Comparison of ENCODE assay signal across 8 cellular contexts in the genomic region with DNA sequence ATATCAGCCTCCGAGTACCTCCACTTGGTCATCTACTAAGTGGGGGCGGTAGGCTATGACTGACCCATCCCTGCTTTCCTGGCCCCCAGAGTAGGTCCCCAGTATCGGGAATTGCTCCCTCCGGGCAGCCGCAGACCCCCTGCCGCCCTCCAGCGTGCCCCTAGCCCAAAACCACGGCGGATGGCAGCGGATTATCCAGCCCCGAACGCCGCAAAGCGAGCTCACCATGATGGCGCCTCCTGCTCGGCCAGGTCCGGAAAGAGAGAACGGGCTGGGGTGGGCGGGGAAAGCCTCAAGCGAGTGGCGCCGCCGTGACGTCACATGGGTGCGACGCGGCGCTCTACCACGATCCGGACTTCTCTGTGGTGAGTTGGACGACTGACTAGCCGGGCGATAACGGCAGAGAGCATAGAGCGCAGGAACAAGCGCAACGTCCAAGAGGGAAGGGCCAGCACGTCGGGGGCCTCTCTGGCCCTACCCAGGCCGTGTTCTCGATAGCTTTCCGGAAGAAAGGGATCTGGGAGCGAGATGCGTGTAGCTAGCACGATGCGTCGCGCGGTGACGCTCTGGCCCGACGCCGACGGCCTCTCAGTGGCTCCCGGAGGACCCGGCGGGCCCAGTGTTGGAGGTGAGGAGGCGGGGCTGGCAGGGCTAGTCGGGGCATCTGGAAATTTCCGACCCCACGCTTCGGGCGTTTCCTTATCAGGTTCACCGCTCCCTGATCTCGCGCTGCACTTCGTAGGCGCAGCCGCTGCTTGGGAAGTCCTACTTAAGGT.
DNase-seq lines count a peak whose midpoint lies in the region; ATAC-seq lines count a peak whose summit lies in the region.

Gene RPL18 (minus strand): TSS at position 263 of the 776 bp plus-strand sequence. CDS start 35 bp downstream, at position 228.
A gene with protein sequence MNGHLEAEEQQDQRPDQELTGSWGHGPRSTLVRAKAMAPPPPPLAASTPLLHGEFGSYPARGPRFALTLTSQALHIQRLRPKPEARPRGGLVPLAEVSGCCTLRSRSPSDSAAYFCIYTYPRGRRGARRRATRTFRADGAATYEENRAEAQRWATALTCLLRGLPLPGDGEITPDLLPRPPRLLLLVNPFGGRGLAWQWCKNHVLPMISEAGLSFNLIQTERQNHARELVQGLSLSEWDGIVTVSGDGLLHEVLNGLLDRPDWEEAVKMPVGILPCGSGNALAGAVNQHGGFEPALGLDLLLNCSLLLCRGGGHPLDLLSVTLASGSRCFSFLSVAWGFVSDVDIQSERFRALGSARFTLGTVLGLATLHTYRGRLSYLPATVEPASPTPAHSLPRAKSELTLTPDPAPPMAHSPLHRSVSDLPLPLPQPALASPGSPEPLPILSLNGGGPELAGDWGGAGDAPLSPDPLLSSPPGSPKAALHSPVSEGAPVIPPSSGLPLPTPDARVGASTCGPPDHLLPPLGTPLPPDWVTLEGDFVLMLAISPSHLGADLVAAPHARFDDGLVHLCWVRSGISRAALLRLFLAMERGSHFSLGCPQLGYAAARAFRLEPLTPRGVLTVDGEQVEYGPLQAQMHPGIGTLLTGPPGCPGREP (plus strand): TSS at position 591 of the 776 bp plus-strand sequence. CDS start 1,009 bp downstream, outside the sequence.

- ATAC-seq in GM19023 (IDR thresholded peaks at IDR 0.05; ENCODE audit: unreplicated experiment) = peak; percentile 81
- ATAC-seq in HG03280 (IDR thresholded peaks at IDR 0.05; ENCODE audit: unreplicated experiment) = peak; percentile 86

- DNase-seq in AG08396 (ENCODE audit: low spot score) (peak; percentile 97), NCI-H345 treated with DMSO at 0.1 percent for 48 hours (lab: John Stamatoyannopoulos, UW; ENCODE audit: unreplicated experiment) (peak; percentile 92), iris pigment epithelial cell (ENCODE audit: low read depth) (peak; percentile 100)
- DNase-seq in activated CD4-positive, CD25-positive, alpha-beta regulatory T cell (lab: John Stamatoyannopoulos, UW) = peak; percentile 93 to 96 (median 96)
- peak; percentile 95 for DNase-seq in central memory CD4-positive, alpha-beta T cell
- DNase-seq in stimulated activated CD4-positive, alpha-beta T cell treated with anti-CD3 and anti-CD28 coated beads, Interleukin-12 subunit alpha, Interleukin-12 subunit beta, amount 100 ng/mL, for 24 hours (ENCODE audit: low read depth in 2 of 2) = peak; percentile 90 to 94

Comparison
In these comparisons a context has a peak if more than half of its experiments do, and no peak if none do; other contexts are left out.
1. Peak in every context shown above with its lines: DNase-seq and ATAC-seq.